ENCODE assay signal across 8 cellular contexts in the genomic region with DNA sequence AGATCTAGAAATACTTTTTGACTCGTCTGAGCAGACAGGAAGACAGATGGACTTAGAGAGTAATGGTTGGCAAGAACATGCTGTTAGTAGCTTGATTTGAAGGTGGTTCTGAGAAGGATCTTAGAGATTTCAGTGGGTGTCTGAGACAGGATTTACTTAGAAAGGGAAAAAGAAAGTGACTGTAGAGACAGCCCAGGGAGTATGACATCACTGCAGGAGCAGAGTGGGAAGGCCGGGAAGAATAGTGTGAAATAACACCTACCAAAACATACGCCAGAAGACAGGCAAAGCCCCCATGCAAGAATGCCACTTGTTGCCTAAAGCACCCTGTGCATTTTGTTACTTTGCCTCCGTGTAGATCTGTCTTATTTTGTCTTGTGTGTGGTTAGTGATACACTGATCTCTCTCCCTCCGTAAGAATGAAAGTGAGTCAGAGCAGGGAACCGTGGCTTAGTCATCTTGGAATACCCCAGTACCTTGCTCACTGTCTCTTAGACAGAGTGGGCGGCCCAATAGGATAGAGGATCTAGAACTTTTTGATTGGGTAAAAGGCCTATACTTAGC.
DNase-seq lines count a peak whose midpoint lies in the region; ATAC-seq and TF ChIP-seq lines count a peak whose summit lies in the region.

No MANE protein-coding gene starts in this region.

- peak overlapping the region; percentile 70 for H3K4me3 ChIP-seq in ACC112 (ENCODE audit: low read depth, low read length)
- H3K4me3 ChIP-seq in endocrine pancreas (ENCODE audit: control insufficient read depth, insufficient read depth, low read length), result peak overlapping the region; percentile 37
- H3K4me3 ChIP-seq in suprapubic skin, result peak overlapping the region; percentile 40

- peaks cover 5% of the 10 kb centered on the region for H3K9me3 Mint-ChIP-seq in T-helper 1 cell treated with Interleukin-12 subunit alpha and Interleukin-12 subunit beta and Interleukin-4 antibody, amounts not matched to agents 30 μg/mL and 1 μg/mL, for 36 hours
- peaks cover 3% of the 10 kb centered on the region for H3K9me3 Mint-ChIP-seq in nephron progenitor cell

- no peaks in the 10 kb centered on the region for H3K27me3 Mint-ChIP-seq in T-helper 1 cell treated with Interleukin-12 subunit alpha and Interleukin-12 subunit beta and Interleukin-4 antibody, amounts not matched to agents 30 μg/mL and 1 μg/mL, for 36 hours (ENCODE audit: low read depth)
- H3K27me3 Mint-ChIP-seq in nephron progenitor cell (ENCODE audit: low read depth, poor library complexity), result no peaks in the 10 kb centered on the region

- ATAC-seq in GM21723 (IDR thresholded peaks at IDR 0.05; ENCODE audit: unreplicated experiment), result peak; percentile 74

- H3K9ac ChIP-seq in endocrine pancreas (ENCODE audit: control insufficient read depth, insufficient read depth, low read length), result no peak overlapping the region

- H3K79me2 ChIP-seq in ACC112 (ENCODE audit: control insufficient read depth, insufficient read depth, low read length, unreplicated experiment), result no peaks in the 10 kb centered on the region

- H3K27me3 ChIP-seq in ACC112 (ENCODE audit: insufficient read depth, low read length) (no peaks in the 10 kb centered on the region), endocrine pancreas (ENCODE audit: control insufficient read depth, insufficient read depth, low read length) (no peaks in the 10 kb centered on the region), suprapubic skin (no peaks in the 10 kb centered on the region)

- H3K9me3 ChIP-seq in endocrine pancreas (ENCODE audit: control insufficient read depth, low read length), result no peaks in the 10 kb centered on the region
- H3K9me3 ChIP-seq in suprapubic skin, result no peaks in the 10 kb centered on the region

- TF ChIP-seq CTCF in nephron progenitor cell (IDR thresholded peaks at IDR 0.05) (no peak), suprapubic skin (IDR thresholded peaks at IDR 0.05) (no peak)

- H3K36me3 Mint-ChIP-seq in T-helper 1 cell treated with Interleukin-12 subunit alpha and Interleukin-12 subunit beta and Interleukin-4 antibody, amounts not matched to agents 30 μg/mL and 1 μg/mL, for 36 hours (ENCODE audit: low read depth), result peaks cover 2% of the 10 kb centered on the region
- no peaks in the 10 kb centered on the region for H3K36me3 Mint-ChIP-seq in nephron progenitor cell (ENCODE audit: low read depth)

- 25% methylated on average over 7 of the region's 7 CpGs for WGBS in suprapubic skin

- H3K4me3 Mint-ChIP-seq in T-helper 1 cell treated with Interleukin-12 subunit alpha and Interleukin-12 subunit beta and Interleukin-4 antibody, amounts not matched to agents 30 μg/mL and 1 μg/mL, for 36 hours, result no peak overlapping the region
- H3K4me3 Mint-ChIP-seq in nephron progenitor cell, result peak overlapping the region; percentile 39

- peak overlapping the region; percentile 8 for H3K27ac Mint-ChIP-seq in T-helper 1 cell treated with Interleukin-12 subunit alpha and Interleukin-12 subunit beta and Interleukin-4 antibody, amounts not matched to agents 30 μg/mL and 1 μg/mL, for 36 hours
- H3K27ac Mint-ChIP-seq in nephron progenitor cell, result peak overlapping the region; percentile 88

- no peaks in the 10 kb centered on the region for H3K36me3 ChIP-seq in ACC112 (ENCODE audit: insufficient read depth, low read length)
- H3K36me3 ChIP-seq in endocrine pancreas (ENCODE audit: control insufficient read depth, insufficient read depth, low read length), result no peaks in the 10 kb centered on the region
- no peaks in the 10 kb centered on the region for H3K36me3 ChIP-seq in suprapubic skin

- H3K27ac ChIP-seq in ACC112 (ENCODE audit: low read depth, low read length) (peak overlapping the region; percentile 94), suprapubic skin (peak overlapping the region; percentile 31)

- peaks cover 7% of the 10 kb centered on the region for H3K4me1 Mint-ChIP-seq in T-helper 1 cell treated with Interleukin-12 subunit alpha and Interleukin-12 subunit beta and Interleukin-4 antibody, amounts not matched to agents 30 μg/mL and 1 μg/mL, for 36 hours (ENCODE audit: low read depth)
- peaks cover 19% of the 10 kb centered on the region for H3K4me1 Mint-ChIP-seq in nephron progenitor cell

- TF ChIP-seq POLR2A in suprapubic skin (IDR thresholded peaks at IDR 0.05), result no peak

- H3K4me1 ChIP-seq in ACC112 (ENCODE audit: control insufficient read depth, insufficient read depth, low read length, unreplicated experiment) (peaks cover 14% of the 10 kb centered on the region), endocrine pancreas (ENCODE audit: control insufficient read depth, insufficient read depth, low read length) (no peaks in the 10 kb centered on the region), suprapubic skin (no peaks in the 10 kb centered on the region)

- peak overlapping the region; percentile 91 for H2AFZ ChIP-seq in ACC112 (ENCODE audit: low read length, unreplicated experiment)

- TF ChIP-seq EP300 in suprapubic skin (IDR thresholded peaks at IDR 0.05), result no peak

- DNase-seq in nephron progenitor cell (no peak), suprapubic skin (ENCODE audit: low spot score in 2 of 2) (no peak), activated gamma-delta T cell treated with Interleukin-2 at 50 U/mL for 16 hours (no peak), DMS153 treated with DMSO at 0.1 percent for 48 hours (lab: John Stamatoyannopoulos, UW; ENCODE audit: unreplicated experiment) (no peak)
